Comparison of ENCODE assay signal across 8 cellular contexts in genomic region chr1:25799758-25800537, GRCh38. TPM values are rescaled to one million over a fixed set of nuclear protein-coding genes. Genes with fewer than 3 reads are reported as not detected.
DNase-seq lines count a peak whose midpoint lies in the region; ATAC-seq and TF ChIP-seq lines count a peak whose summit lies in the region.

Gene SELENON, plus strand, starts transcription at chr1:25800193. Its CDS starts 38 bp downstream, at chr1:25800231.

- no peaks in the 10 kb centered on the region for H3K9me3 ChIP-seq in OCI-LY1 (ENCODE audit: low read length)
- no peaks in the 10 kb centered on the region for H3K9me3 ChIP-seq in cardiac muscle cell (ENCODE audit: low read depth)

- H3K27me3 ChIP-seq in OCI-LY1 (ENCODE audit: insufficient read depth, low read length) (no peaks in the 10 kb centered on the region), cardiac muscle cell (no peaks in the 10 kb centered on the region)

- H3K4me3 ChIP-seq in OCI-LY1 (ENCODE audit: low read depth, low read length, poor library complexity, severe bottlenecking) (peak within 1 kb of the TSS; percentile 61), cardiac muscle cell (peak within 1 kb of the TSS; percentile 62)

- H3K4me2 ChIP-seq in OCI-LY1 (ENCODE audit: low read length): peak within 1 kb of the TSS; percentile 55

- H4K20me1 ChIP-seq in OCI-LY1 (ENCODE audit: insufficient read depth, low read length): no peaks in the 10 kb centered on the region

- TF ChIP-seq CTCF in OCI-LY1 (IDR thresholded peaks at IDR 0.05; ENCODE audit: low read length) (no peak), cardiac muscle cell (IDR thresholded peaks at IDR 0.05; ENCODE audit: low read depth, low read length) (no peak), omental fat pad (IDR thresholded peaks at IDR 0.05) (no peak)

- peak; percentile 42 for DNase-seq in stimulated activated CD4-positive, alpha-beta T cell treated with anti-CD3 and anti-CD28 coated beads, Interleukin-12 subunit alpha, Interleukin-12 subunit beta, amount 100 ng/mL, for 4 hours
- no peak for DNase-seq in stimulated activated CD4-positive, alpha-beta T cell treated with anti-CD3 and anti-CD28 coated beads, Interleukin-2, amount 100 ng/mL, for 48 hours
- peak; percentile 36 for DNase-seq in activated naive CD8-positive, alpha-beta T cell treated with anti-CD3 and anti-CD28 coated beads for 36 hours
- DNase-seq in cardiac muscle cell (ENCODE audit: low read depth in 1 of 2, low spot score in 1 of 2) (peak; percentile 78 to 83), omental fat pad (ENCODE audit: low spot score) (no peak)

- no peak within 1 kb of the TSS for H2AFZ ChIP-seq in OCI-LY1 (ENCODE audit: low read length)

- no peaks in the 10 kb centered on the region for H3K9me2 ChIP-seq in OCI-LY1 (ENCODE audit: low read depth, low read length)

- peak; percentile 58 for ATAC-seq in omental fat pad (ENCODE audit: low FRiP score)
- ATAC-seq in GM21786 (IDR thresholded peaks at IDR 0.05; ENCODE audit: unreplicated experiment): no peak
- no peak for ATAC-seq in HG03571 (IDR thresholded peaks at IDR 0.05; ENCODE audit: unreplicated experiment)

- H3K4me1 ChIP-seq in OCI-LY1 (ENCODE audit: insufficient read depth, low read length, severe bottlenecking) (peaks cover 34% of the 10 kb centered on the region), cardiac muscle cell (ENCODE audit: low read depth) (peaks cover 29% of the 10 kb centered on the region)

- peaks cover 9% of the 10 kb centered on the region for H3K36me3 Mint-ChIP-seq in activated naive CD8-positive, alpha-beta T cell treated with anti-CD3 and anti-CD28 coated beads for 36 hours

- peaks cover 59% of the 10 kb centered on the region for H3K4me1 Mint-ChIP-seq in activated naive CD8-positive, alpha-beta T cell treated with anti-CD3 and anti-CD28 coated beads for 36 hours

- no peaks in the 10 kb centered on the region for H3K27me3 Mint-ChIP-seq in activated naive CD8-positive, alpha-beta T cell treated with anti-CD3 and anti-CD28 coated beads for 36 hours

- no peaks in the 10 kb centered on the region for H3K79me2 ChIP-seq in OCI-LY1 (ENCODE audit: insufficient read depth, low read length)

- peak within 1 kb of the TSS; percentile 6 for H3K27ac Mint-ChIP-seq in activated naive CD8-positive, alpha-beta T cell treated with anti-CD3 and anti-CD28 coated beads for 36 hours

- H3K9me3 Mint-ChIP-seq in activated naive CD8-positive, alpha-beta T cell treated with anti-CD3 and anti-CD28 coated beads for 36 hours: no peaks in the 10 kb centered on the region

- peak within 1 kb of the TSS; percentile 26; the same call in 1 of the 2 replicates for H3K9ac ChIP-seq in OCI-LY1 (ENCODE audit: low read length)

- H3F3A ChIP-seq in OCI-LY1 (ENCODE audit: insufficient read depth, low read length): no peaks in the 10 kb centered on the region

- H3K4me3 Mint-ChIP-seq in activated naive CD8-positive, alpha-beta T cell treated with anti-CD3 and anti-CD28 coated beads for 36 hours: peak within 1 kb of the TSS; percentile 85

- H3K27ac ChIP-seq in OCI-LY1 (ENCODE audit: low read depth, low read length, poor library complexity, severe bottlenecking) (no peak within 1 kb of the TSS), cardiac muscle cell (peak within 1 kb of the TSS; percentile 75)

- H3K36me3 ChIP-seq in OCI-LY1 (ENCODE audit: insufficient read depth, low read length) (no peaks in the 10 kb centered on the region), cardiac muscle cell (no peaks in the 10 kb centered on the region)

RNA-seq across cellular contexts. Expression of gene SELENON, which starts in this region (rescaled TPM):
- total RNA-seq in activated naive CD8-positive, alpha-beta T cell treated with anti-CD3 and anti-CD28 coated beads for 36 hours: 10 to 100 TPM; 15.0 to 15.6 TPM
- 97.3 and 123 TPM in 2 replicates for total RNA-seq in cardiac muscle cell
- 111 and 130 TPM in 2 replicates for polyA plus RNA-seq in cardiac muscle cell
- total RNA-seq in omental fat pad: 10 to 100 TPM; 26.0 to 57.3 (median 53.6) TPM

Comparison
In these comparisons a context has a peak if more than half of its experiments do, and no peak if none do; other contexts are left out.
1. DNase-seq: peak in stimulated activated CD4-positive, alpha-beta T cell treated with anti-CD3 and anti-CD28 coated beads, Interleukin-12 subunit alpha, Interleukin-12 subunit beta, amount 100 ng/mL, for 4 hours (single experiment), activated naive CD8-positive, alpha-beta T cell treated with anti-CD3 and anti-CD28 coated beads for 36 hours (single experiment) and cardiac muscle cell (2 of 2); none in stimulated activated CD4-positive, alpha-beta T cell treated with anti-CD3 and anti-CD28 coated beads, Interleukin-2, amount 100 ng/mL, for 48 hours (0 of 2) and omental fat pad (single experiment).